2 cellular contexts compared by ENCODE assay signal in the genomic region with DNA sequence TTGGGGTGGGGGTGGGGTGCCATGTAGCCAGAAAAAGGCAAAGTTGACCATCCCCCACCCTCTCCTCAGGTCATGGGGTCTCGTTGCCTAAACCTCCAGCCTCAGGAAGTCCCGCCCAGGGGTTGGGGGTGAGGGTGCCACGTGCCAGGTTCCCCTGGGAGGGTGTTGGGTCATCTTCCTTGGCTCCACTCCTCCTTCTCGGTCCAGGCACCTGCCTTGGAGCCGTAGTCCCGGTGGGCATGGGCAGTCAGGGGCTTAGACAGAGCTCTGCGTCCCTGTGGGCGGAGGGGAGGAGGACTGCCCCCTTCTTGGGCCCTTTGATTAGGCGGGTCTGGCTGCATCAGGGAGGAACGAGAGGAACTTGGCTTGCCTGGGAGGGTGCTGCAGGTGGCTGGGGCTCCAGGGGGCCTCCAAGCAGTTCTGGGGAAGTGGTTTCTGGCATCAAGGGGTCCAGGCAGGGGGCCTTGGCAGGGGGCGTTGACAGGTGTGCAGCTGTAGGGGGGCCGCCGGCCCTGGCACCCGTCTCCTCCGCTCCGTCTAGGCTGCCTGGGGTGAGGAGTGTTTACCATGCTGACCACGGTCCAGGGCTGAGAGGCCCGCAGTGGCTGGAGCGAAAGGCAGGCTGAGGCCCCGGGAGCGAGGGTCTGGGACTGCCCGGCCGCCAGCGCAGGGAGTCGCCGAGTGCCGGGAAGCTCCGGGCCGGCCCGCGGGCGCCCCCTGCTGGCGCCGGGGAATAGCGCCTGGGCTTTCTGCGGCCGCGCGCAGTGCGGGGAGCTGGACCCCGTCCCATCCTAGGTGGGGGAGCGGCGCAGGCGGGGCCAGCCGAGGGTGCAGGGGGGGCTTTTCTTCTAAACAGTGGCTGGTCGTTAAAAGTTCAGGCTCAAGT.
TF ChIP-seq lines count a peak whose summit lies in the region.

No MANE protein-coding gene starts in this region.

TF ChIP-seq in HEK293, 187 proteins besides CTCF, POLR2A, EP300 and RAD21 (continued from another document and continues in another):
- TF ChIP-seq ZNF792 (tag by site-specific recombination; IDR thresholded peaks at IDR 0.05) = no peak
- TF ChIP-seq, protein P1, sequence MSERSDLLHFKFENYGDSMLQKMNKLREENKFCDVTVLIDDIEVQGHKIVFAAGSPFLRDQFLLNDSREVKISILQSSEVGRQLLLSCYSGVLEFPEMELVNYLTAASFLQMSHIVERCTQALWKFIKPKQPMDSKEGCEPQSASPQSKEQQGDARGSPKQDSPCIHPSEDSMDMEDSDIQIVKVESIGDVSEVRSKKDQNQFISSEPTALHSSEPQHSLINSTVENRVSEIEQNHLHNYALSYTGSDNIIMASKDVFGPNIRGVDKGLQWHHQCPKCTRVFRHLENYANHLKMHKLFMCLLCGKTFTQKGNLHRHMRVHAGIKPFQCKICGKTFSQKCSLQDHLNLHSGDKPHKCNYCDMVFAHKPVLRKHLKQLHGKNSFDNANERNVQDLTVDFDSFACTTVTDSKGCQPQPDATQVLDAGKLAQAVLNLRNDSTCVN (tag by site-specific recombination; optimal IDR thresholded peaks at IDR 0.05) = peak; percentile 59
- peak; percentile 64 for TF ChIP-seq ZNF10 (tag by site-specific recombination; IDR thresholded peaks at IDR 0.05)
- TF ChIP-seq ZNF596 (tag by site-specific recombination; IDR thresholded peaks at IDR 0.05) = peak; percentile 11; the same call in 1 of the 2 replicates
- TF ChIP-seq ZNF843 (tag by site-specific recombination; IDR thresholded peaks at IDR 0.05) = no peak
- TF ChIP-seq, protein P2, sequence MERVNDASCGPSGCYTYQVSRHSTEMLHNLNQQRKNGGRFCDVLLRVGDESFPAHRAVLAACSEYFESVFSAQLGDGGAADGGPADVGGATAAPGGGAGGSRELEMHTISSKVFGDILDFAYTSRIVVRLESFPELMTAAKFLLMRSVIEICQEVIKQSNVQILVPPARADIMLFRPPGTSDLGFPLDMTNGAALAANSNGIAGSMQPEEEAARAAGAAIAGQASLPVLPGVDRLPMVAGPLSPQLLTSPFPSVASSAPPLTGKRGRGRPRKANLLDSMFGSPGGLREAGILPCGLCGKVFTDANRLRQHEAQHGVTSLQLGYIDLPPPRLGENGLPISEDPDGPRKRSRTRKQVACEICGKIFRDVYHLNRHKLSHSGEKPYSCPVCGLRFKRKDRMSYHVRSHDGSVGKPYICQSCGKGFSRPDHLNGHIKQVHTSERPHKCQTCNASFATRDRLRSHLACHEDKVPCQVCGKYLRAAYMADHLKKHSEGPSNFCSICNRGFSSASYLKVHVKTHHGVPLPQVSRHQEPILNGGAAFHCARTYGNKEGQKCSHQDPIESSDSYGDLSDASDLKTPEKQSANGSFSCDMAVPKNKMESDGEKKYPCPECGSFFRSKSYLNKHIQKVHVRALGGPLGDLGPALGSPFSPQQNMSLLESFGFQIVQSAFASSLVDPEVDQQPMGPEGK (tag by site-specific recombination; IDR thresholded peaks at IDR 0.05) = peak; percentile 51
- TF ChIP-seq KLF7 (tag by site-specific recombination; IDR thresholded peaks at IDR 0.05; ENCODE audit: borderline replicate concordance) = no peak
- no peak for TF ChIP-seq ZSCAN16 (tag by site-specific recombination; IDR thresholded peaks at IDR 0.05)
- TF ChIP-seq ZSCAN30 (tag by site-specific recombination; IDR thresholded peaks at IDR 0.05) = peak; percentile 91
- peak; percentile 96 for TF ChIP-seq ZNF335 (tag by site-specific recombination; conservative IDR thresholded peaks at IDR 0.05)
- TF ChIP-seq ZFHX2 (tag by site-specific recombination; conservative IDR thresholded peaks at IDR 0.05) = peak; percentile 68
- peak; percentile 56; the same call in 1 of the 2 replicates for TF ChIP-seq EGR2 (tag by site-specific recombination; IDR thresholded peaks at IDR 0.05; ENCODE audit: low read depth)
- no peak for TF ChIP-seq ZNF747 (tag by site-specific recombination; IDR thresholded peaks at IDR 0.05)
- no peak for TF ChIP-seq RBAK (tag by site-specific recombination; IDR thresholded peaks at IDR 0.05)
- peak; percentile 99 for TF ChIP-seq GLIS2 (tag by site-specific recombination; IDR thresholded peaks at IDR 0.05)
- TF ChIP-seq ZNF560 (tag by site-specific recombination; IDR thresholded peaks at IDR 0.05; ENCODE audit: borderline replicate concordance) = no peak
- TF ChIP-seq ZNF121 (tag by site-specific recombination; IDR thresholded peaks at IDR 0.05) = no peak
- TF ChIP-seq ZNF174 (tag by site-specific recombination; IDR thresholded peaks at IDR 0.05) = no peak
- 0 out of 2 replicates have a peak, but pooled peaks have one; percentile 36 for TF ChIP-seq ZNF600 (tag by site-specific recombination; IDR thresholded peaks at IDR 0.05)
- TF ChIP-seq ZBTB48 (tag by site-specific recombination; IDR thresholded peaks at IDR 0.05) = peak; percentile 67; the same call in 1 of the 2 replicates
- TF ChIP-seq ZNF776 (tag by site-specific recombination; IDR thresholded peaks at IDR 0.05; ENCODE audit: borderline replicate concordance) = no peak
- peak; percentile 76 for TF ChIP-seq ZBTB17 (tag by site-specific recombination; IDR thresholded peaks at IDR 0.05)
- TF ChIP-seq ZNF837 (tag by site-specific recombination; IDR thresholded peaks at IDR 0.05) = no peak
- peak; percentile 58 for TF ChIP-seq SCRT2 (tag by site-specific recombination; IDR thresholded peaks at IDR 0.05)
- no peak for TF ChIP-seq HOXA7 (CRISPR knock-in tag; IDR thresholded peaks at IDR 0.05; ENCODE audit: borderline replicate concordance)
- peak; percentile 97 for TF ChIP-seq ZIC2 (tag by site-specific recombination; IDR thresholded peaks at IDR 0.05)
- TF ChIP-seq, protein P3, sequence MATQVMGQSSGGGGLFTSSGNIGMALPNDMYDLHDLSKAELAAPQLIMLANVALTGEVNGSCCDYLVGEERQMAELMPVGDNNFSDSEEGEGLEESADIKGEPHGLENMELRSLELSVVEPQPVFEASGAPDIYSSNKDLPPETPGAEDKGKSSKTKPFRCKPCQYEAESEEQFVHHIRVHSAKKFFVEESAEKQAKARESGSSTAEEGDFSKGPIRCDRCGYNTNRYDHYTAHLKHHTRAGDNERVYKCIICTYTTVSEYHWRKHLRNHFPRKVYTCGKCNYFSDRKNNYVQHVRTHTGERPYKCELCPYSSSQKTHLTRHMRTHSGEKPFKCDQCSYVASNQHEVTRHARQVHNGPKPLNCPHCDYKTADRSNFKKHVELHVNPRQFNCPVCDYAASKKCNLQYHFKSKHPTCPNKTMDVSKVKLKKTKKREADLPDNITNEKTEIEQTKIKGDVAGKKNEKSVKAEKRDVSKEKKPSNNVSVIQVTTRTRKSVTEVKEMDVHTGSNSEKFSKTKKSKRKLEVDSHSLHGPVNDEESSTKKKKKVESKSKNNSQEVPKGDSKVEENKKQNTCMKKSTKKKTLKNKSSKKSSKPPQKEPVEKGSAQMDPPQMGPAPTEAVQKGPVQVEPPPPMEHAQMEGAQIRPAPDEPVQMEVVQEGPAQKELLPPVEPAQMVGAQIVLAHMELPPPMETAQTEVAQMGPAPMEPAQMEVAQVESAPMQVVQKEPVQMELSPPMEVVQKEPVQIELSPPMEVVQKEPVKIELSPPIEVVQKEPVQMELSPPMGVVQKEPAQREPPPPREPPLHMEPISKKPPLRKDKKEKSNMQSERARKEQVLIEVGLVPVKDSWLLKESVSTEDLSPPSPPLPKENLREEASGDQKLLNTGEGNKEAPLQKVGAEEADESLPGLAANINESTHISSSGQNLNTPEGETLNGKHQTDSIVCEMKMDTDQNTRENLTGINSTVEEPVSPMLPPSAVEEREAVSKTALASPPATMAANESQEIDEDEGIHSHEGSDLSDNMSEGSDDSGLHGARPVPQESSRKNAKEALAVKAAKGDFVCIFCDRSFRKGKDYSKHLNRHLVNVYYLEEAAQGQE (tag by site-specific recombination; IDR thresholded peaks at IDR 0.05) = no peak
- no peak for TF ChIP-seq MYNN (tag by site-specific recombination; IDR thresholded peaks at IDR 0.05; ENCODE audit: borderline replicate concordance)

TF ChIP-seq in WTC11, 78 proteins besides CTCF, POLR2A, EP300 and RAD21 (continued from another document and continues in another):
- TF ChIP-seq, protein P4, sequence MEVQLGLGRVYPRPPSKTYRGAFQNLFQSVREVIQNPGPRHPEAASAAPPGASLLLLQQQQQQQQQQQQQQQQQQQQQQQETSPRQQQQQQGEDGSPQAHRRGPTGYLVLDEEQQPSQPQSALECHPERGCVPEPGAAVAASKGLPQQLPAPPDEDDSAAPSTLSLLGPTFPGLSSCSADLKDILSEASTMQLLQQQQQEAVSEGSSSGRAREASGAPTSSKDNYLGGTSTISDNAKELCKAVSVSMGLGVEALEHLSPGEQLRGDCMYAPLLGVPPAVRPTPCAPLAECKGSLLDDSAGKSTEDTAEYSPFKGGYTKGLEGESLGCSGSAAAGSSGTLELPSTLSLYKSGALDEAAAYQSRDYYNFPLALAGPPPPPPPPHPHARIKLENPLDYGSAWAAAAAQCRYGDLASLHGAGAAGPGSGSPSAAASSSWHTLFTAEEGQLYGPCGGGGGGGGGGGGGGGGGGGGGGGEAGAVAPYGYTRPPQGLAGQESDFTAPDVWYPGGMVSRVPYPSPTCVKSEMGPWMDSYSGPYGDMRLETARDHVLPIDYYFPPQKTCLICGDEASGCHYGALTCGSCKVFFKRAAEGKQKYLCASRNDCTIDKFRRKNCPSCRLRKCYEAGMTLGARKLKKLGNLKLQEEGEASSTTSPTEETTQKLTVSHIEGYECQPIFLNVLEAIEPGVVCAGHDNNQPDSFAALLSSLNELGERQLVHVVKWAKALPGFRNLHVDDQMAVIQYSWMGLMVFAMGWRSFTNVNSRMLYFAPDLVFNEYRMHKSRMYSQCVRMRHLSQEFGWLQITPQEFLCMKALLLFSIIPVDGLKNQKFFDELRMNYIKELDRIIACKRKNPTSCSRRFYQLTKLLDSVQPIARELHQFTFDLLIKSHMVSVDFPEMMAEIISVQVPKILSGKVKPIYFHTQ (CRISPR knock-in tag; IDR thresholded peaks at IDR 0.05) = no peak
- TF ChIP-seq, protein P5, sequence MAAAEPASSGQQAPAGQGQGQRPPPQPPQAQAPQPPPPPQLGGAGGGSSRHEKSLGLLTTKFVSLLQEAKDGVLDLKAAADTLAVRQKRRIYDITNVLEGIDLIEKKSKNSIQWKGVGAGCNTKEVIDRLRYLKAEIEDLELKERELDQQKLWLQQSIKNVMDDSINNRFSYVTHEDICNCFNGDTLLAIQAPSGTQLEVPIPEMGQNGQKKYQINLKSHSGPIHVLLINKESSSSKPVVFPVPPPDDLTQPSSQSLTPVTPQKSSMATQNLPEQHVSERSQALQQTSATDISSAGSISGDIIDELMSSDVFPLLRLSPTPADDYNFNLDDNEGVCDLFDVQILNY (CRISPR knock-in tag; IDR thresholded peaks at IDR 0.05) = no peak; the same call in 1 of the 2 replicates
- TF ChIP-seq ZNF121 (CRISPR knock-in tag; IDR thresholded peaks at IDR 0.05) (peak; percentile 73), JUN (CRISPR knock-in tag; IDR thresholded peaks at IDR 0.05) (no peak), NFE2L1 (CRISPR knock-in tag; IDR thresholded peaks at IDR 0.05) (peak; percentile 46; the same call in 1 of the 2 replicates), FOXP1 (CRISPR knock-in tag; IDR thresholded peaks at IDR 0.05; ENCODE audit: borderline replicate concordance) (peak; percentile 81; the same call in 1 of the 2 replicates), HMGA2 (CRISPR knock-in tag; IDR thresholded peaks at IDR 0.05) (no peak)
- TF ChIP-seq, protein P6, sequence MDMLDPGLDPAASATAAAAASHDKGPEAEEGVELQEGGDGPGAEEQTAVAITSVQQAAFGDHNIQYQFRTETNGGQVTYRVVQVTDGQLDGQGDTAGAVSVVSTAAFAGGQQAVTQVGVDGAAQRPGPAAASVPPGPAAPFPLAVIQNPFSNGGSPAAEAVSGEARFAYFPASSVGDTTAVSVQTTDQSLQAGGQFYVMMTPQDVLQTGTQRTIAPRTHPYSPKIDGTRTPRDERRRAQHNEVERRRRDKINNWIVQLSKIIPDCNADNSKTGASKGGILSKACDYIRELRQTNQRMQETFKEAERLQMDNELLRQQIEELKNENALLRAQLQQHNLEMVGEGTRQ (CRISPR knock-in tag; IDR thresholded peaks at IDR 0.05) = peak; percentile 83
- TF ChIP-seq, protein P7, sequence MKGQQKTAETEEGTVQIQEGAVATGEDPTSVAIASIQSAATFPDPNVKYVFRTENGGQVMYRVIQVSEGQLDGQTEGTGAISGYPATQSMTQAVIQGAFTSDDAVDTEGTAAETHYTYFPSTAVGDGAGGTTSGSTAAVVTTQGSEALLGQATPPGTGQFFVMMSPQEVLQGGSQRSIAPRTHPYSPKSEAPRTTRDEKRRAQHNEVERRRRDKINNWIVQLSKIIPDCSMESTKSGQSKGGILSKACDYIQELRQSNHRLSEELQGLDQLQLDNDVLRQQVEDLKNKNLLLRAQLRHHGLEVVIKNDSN (CRISPR knock-in tag; IDR thresholded peaks at IDR 0.05) = peak; percentile 87
- TF ChIP-seq, protein P8, sequence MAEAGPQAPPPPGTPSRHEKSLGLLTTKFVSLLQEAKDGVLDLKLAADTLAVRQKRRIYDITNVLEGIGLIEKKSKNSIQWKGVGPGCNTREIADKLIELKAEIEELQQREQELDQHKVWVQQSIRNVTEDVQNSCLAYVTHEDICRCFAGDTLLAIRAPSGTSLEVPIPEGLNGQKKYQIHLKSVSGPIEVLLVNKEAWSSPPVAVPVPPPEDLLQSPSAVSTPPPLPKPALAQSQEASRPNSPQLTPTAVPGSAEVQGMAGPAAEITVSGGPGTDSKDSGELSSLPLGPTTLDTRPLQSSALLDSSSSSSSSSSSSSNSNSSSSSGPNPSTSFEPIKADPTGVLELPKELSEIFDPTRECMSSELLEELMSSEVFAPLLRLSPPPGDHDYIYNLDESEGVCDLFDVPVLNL (CRISPR knock-in tag; IDR thresholded peaks at IDR 0.05; ENCODE audit: borderline replicate concordance, low read depth) = 0 out of 2 replicates have a peak, but pooled peaks have one; percentile 29
- TF ChIP-seq, protein P9, sequence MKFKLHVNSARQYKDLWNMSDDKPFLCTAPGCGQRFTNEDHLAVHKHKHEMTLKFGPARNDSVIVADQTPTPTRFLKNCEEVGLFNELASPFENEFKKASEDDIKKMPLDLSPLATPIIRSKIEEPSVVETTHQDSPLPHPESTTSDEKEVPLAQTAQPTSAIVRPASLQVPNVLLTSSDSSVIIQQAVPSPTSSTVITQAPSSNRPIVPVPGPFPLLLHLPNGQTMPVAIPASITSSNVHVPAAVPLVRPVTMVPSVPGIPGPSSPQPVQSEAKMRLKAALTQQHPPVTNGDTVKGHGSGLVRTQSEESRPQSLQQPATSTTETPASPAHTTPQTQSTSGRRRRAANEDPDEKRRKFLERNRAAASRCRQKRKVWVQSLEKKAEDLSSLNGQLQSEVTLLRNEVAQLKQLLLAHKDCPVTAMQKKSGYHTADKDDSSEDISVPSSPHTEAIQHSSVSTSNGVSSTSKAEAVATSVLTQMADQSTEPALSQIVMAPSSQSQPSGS (CRISPR knock-in tag; IDR thresholded peaks at IDR 0.05; ENCODE audit: borderline replicate concordance, low read depth) = no peak
